8 cellular contexts compared by ENCODE assay signal in genomic region chr10:42551582-42552187, GRCh38.
DNase-seq lines count a peak whose midpoint lies in the region; ATAC-seq, FAIRE-seq and TF ChIP-seq lines count a peak whose summit lies in the region.

No MANE protein-coding gene starts in this region.

- intact Hi-C loops in adrenal gland (cut with DNase I) (loop anchor here in 1 of 2 donors (5.0 to 10.0 kb wide), 2 partner anchors 91 to 233 kb away; partner anchors contain the start of gene BMS1), HepG2 (cut with micrococcal nuclease; ENCODE audit: unreplicated experiment) (loop anchor here (1.0 to 5.0 kb wide), 3 partner anchors 7 to 231 kb away; partner anchors contain the start of genes BMS1 and ZNF33B), tibial artery (cut with DNase I; ENCODE audit: low total_unique reads) (no loop called here)

- peak; percentile 3 for ATAC-seq in HG03354 (IDR thresholded peaks at IDR 0.05; ENCODE audit: poor library complexity, severe bottlenecking, unreplicated experiment)
- peak; percentile 61 for ATAC-seq in HepG2

- H2AFZ ChIP-seq in HepG2 (ENCODE audit: low read length): no peak overlapping the region

- no TSS peak for BruUV-seq in HepG2 (replicated peaks; lab: Mats Ljungman, UMichigan)

- TF ChIP-seq RAD21 in HepG2 (CRISPR knock-in tag; IDR thresholded peaks at IDR 0.05): no peak

- no peaks in the 10 kb centered on the region for H4K20me1 ChIP-seq in HepG2 (ENCODE audit: insufficient read depth, low read length)

- CTCF ChIA-PET in AG04450 (lab: Charles Lee) (no interaction called here), HepG2 (lab: Yijun Ruan, JAX; ENCODE audit: low intra/inter-chr PET ratio, low total read pairs) (no interaction called here)

- H3K79me2 ChIP-seq in HepG2 (ENCODE audit: insufficient read depth, low read length): peaks cover 22% of the 10 kb centered on the region

- TF ChIP-seq EP300 in HepG2 (IDR thresholded peaks at IDR 0.05; ENCODE audit: low read depth in 2 of 2, low read length in 2 of 2) (no peak), HepG2 (CRISPR knock-in tag; IDR thresholded peaks at IDR 0.05; ENCODE audit: borderline replicate concordance) (no peak)

- H3K4me1 ChIP-seq in adrenal gland (replicated peaks in 1 of 2) (peaks cover 6 to 16% of the 10 kb centered on the region in 2 donors), HepG2 (ENCODE audit: insufficient read depth, low read length) (peaks cover 67% of the 10 kb centered on the region), tibial artery (peaks cover 0 to 28% (median 16%) of the 10 kb centered on the region in 4 donors)

- peak overlapping the region; percentile 85 for H3K4me3 ChIP-seq in AG04450 (ENCODE audit: low read depth, low read length)
- peak overlapping the region in 2 of 4 donors; percentile 63 to 76 for H3K4me3 ChIP-seq in adrenal gland
- peak overlapping the region; percentile 73 to 92 (median 83) for H3K4me3 ChIP-seq in HepG2 (replicated peaks in 1 of 3; ENCODE audit: insufficient read depth in 1 of 3, low read depth in 2 of 3, low read length in 3 of 3)
- H3K4me3 ChIP-seq in tibial artery: peak overlapping the region; percentile 66 to 89

- H3K9ac ChIP-seq in HepG2 (ENCODE audit: insufficient read depth, low read depth, low read length): peak overlapping the region; percentile 73

- TF ChIP-seq POLR2A in adrenal gland (IDR thresholded peaks at IDR 0.05): no peak
- TF ChIP-seq POLR2A in HepG2 (IDR thresholded peaks at IDR 0.05; ENCODE audit: insufficient read depth in 1 of 2, low read depth in 2 of 2, low read length in 2 of 2): no peak

- peak overlapping the region; percentile 83 for H3K4me2 ChIP-seq in HepG2 (ENCODE audit: low read depth, low read length)

- H3K27ac ChIP-seq in AG04450 (ENCODE audit: low read depth, low read length) (no peak overlapping the region), adrenal gland (peak overlapping the region in 3 of 5 donors; percentile 31 to 77 (median 71)), HepG2 (ENCODE audit: extremely low read length, insufficient read depth, low read length) (peak overlapping the region; percentile 62), tibial artery (peak overlapping the region; percentile 74 to 77)

- no peak for TF ChIP-seq CTCF in AG04450 (IDR thresholded peaks at IDR 0.05; ENCODE audit: low read depth, low read length)
- no peak for TF ChIP-seq CTCF in adrenal gland (IDR thresholded peaks at IDR 0.05)
- no peak for TF ChIP-seq CTCF in HepG2 (CRISPR knock-in tag; IDR thresholded peaks at IDR 0.05)
- no peak for TF ChIP-seq CTCF in tibial artery (IDR thresholded peaks at IDR 0.05)

- POLR2A ChIA-PET in AG04450 (lab: Yijun Ruan, JAX) (no interaction called here), HepG2 (lab: Yijun Ruan, JAX) (interaction anchor here (2.7 kb wide), 1 partner anchor 8 kb away, joined by 7 read pairs; no protein-coding TSS in a partner anchor)

- 55 to 69% (median 60%) methylated on average over 19 to 24 of the region's 24 CpGs for WGBS in adrenal gland, 4 donors
- 45% methylated on average over 18 of the region's 24 CpGs for WGBS in HepG2 (ENCODE audit: low lambda C conversion rate)

- no peak for FAIRE-seq in HepG2 (lab: Jason Lieb, UNC)

- DNase-seq in AG04450 (ENCODE audit: low read depth, low spot score) (no peak), adrenal gland (no peak), HepG2 (ENCODE audit: low spot score) (peak; percentile 9), tibial artery (peak in 1 of 2 donors; percentile 21), T1000 (lab: John Stamatoyannopoulos, UW) (no peak), AML-193 (lab: John Stamatoyannopoulos, UW) (no peak), SKM-1 (lab: John Stamatoyannopoulos, UW; ENCODE audit: unreplicated experiment) (no peak)

- H3K27me3 ChIP-seq in AG04450 (ENCODE audit: control insufficient read depth, insufficient read depth, low read length) (no peaks in the 10 kb centered on the region), adrenal gland (no peaks in the 10 kb centered on the region), HepG2 (ENCODE audit: control insufficient read depth in 1 of 2, insufficient read depth in 2 of 2, low read length in 2 of 2) (no peaks in the 10 kb centered on the region; a peak in 1 of 5 replicates), tibial artery (no peaks in the 10 kb centered on the region)

- in situ Hi-C loops in HepG2 (cut with HindIII; ENCODE audit: extremely low pct_ligation_motif_present, low pct_unique_long_range_greater_than_20kb): no loop called here

- no peaks in the 10 kb centered on the region for H3K36me3 ChIP-seq in adrenal gland (replicated peaks in 1 of 2)
- no peaks in the 10 kb centered on the region for H3K36me3 ChIP-seq in HepG2 (replicated peaks in 1 of 2; ENCODE audit: control insufficient read depth in 1 of 2, insufficient read depth in 2 of 2, low read length in 2 of 2)
- peaks cover 6 to 24% (median 12%) of the 10 kb centered on the region in 3 donors for H3K36me3 ChIP-seq in tibial artery

- no peaks in the 10 kb centered on the region; the same call in 1 of the 2 replicates for H3K9me3 ChIP-seq in AG04450 (ENCODE audit: control insufficient read depth, insufficient read depth, low read length)
- no peaks in the 10 kb centered on the region for H3K9me3 ChIP-seq in adrenal gland (replicated peaks in 1 of 3)
- H3K9me3 ChIP-seq in HepG2 (ENCODE audit: low read length): no peaks in the 10 kb centered on the region
- H3K9me3 ChIP-seq in tibial artery: no peaks in the 10 kb centered on the region

TF ChIP-seq in HepG2, 621 proteins besides CTCF, POLR2A, EP300 and RAD21 (continues in another document):
- TF ChIP-seq ZFX (CRISPR knock-in tag; IDR thresholded peaks at IDR 0.05; ENCODE audit: low read depth): peak; percentile 57
- no peak for TF ChIP-seq NAIF1 (CRISPR knock-in tag; IDR thresholded peaks at IDR 0.05; ENCODE audit: borderline replicate concordance)
- TF ChIP-seq ZNF282 (IDR thresholded peaks at IDR 0.05; ENCODE audit: partially characterized antibody): no peak
- no peak for TF ChIP-seq HNRNPK (IDR thresholded peaks at IDR 0.05; ENCODE audit: low read depth, low read length, poor library complexity, severe bottlenecking)
- no peak for TF ChIP-seq POGK (CRISPR knock-in tag; conservative IDR thresholded peaks at IDR 0.05)
- 0 out of 2 replicates have a peak, but pooled peaks have one; percentile 13 for TF ChIP-seq ZNF607 (CRISPR knock-in tag; IDR thresholded peaks at IDR 0.05; ENCODE audit: borderline replicate concordance)
- no peak for TF ChIP-seq PBX3 (CRISPR knock-in tag; IDR thresholded peaks at IDR 0.05; ENCODE audit: borderline replicate concordance)
- peak; percentile 47; the same call in 1 of the 2 replicates for TF ChIP-seq SIN3A (IDR thresholded peaks at IDR 0.05; ENCODE audit: borderline replicate concordance, low read depth, low read length)
- TF ChIP-seq GATAD1 (CRISPR knock-in tag; IDR thresholded peaks at IDR 0.05): no peak
- no peak for TF ChIP-seq ZNF337 (CRISPR knock-in tag; IDR thresholded peaks at IDR 0.05; ENCODE audit: borderline replicate concordance, low read depth)
- 0 out of 2 replicates have a peak, but pooled peaks have one; percentile 34 for TF ChIP-seq NFATC3 (CRISPR knock-in tag; IDR thresholded peaks at IDR 0.05)
- TF ChIP-seq ZNF768 (CRISPR knock-in tag; IDR thresholded peaks at IDR 0.05): no peak
- TF ChIP-seq ZNF20 (CRISPR knock-in tag; IDR thresholded peaks at IDR 0.05): no peak
- no peak for TF ChIP-seq ZNF546 (CRISPR knock-in tag; conservative IDR thresholded peaks at IDR 0.05)
- TF ChIP-seq EEA1 (CRISPR knock-in tag; IDR thresholded peaks at IDR 0.05; ENCODE audit: borderline replicate concordance): 0 out of 2 replicates have a peak, but pooled peaks have one; percentile 14
- TF ChIP-seq ATF2 (CRISPR knock-in tag; IDR thresholded peaks at IDR 0.05): no peak
- peak; percentile 95 for TF ChIP-seq ZBTB38 (CRISPR knock-in tag; IDR thresholded peaks at IDR 0.05)
- 0 out of 2 replicates have a peak, but pooled peaks have one; percentile 16 for TF ChIP-seq REPIN1 (CRISPR knock-in tag; IDR thresholded peaks at IDR 0.05; ENCODE audit: borderline replicate concordance, low read depth)
- TF ChIP-seq ZSCAN25 (CRISPR knock-in tag; IDR thresholded peaks at IDR 0.05): peak; percentile 67; the same call in 1 of the 2 replicates
- peak; percentile 48; the same call in 1 of the 2 replicates for TF ChIP-seq ZNF572 (CRISPR knock-in tag; IDR thresholded peaks at IDR 0.05)
- TF ChIP-seq ZNF468 (CRISPR knock-in tag; IDR thresholded peaks at IDR 0.05): no peak
